Comparison of ENCODE assay signal across 15 cellular contexts in the genomic region with DNA sequence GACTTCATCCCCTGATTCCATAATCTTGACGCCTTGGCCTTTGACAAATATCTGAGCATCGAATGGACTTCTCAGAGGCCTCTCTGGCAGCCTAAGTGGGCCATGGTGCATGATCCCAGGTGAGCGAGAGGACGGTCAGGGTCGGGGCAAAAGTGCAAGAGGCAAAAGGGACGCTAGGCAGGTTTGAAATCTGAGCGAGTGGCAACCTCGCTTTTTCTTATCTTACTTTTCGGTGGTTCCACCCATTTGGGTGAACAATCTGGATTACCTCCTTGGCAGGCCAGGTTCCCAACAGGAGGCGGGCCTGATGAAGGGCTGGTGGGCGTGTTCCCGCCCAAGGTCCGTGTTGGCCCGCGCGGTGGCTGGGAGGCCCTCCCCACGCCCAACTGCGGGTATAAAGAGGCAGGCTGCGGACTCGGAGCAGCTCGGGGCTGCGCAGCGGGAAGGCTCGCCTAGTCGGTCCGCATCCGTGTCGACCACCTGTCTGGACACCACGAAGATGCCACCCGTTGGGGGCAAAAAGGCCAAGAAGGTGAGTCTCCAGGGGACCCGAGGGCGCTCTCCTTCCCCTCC. TPM values are rescaled to one million over a fixed set of nuclear protein-coding genes. Genes with fewer than 3 reads are reported as not detected.
DNase-seq lines count a peak whose midpoint lies in the region; ATAC-seq, FAIRE-seq and TF ChIP-seq lines count a peak whose summit lies in the region.
"Had no signal": no experiment of that assay in that cellular context is flagged by ENCODE, and none has a peak within 500 bp of the region (broad histone marks: within the 10 kb centered on the region; RNA-seq: fewer than 3 reads in every experiment).

Gene BHMT, plus strand, starts transcription at position 423 of the 573 bp plus-strand sequence. Its CDS starts 77 bp downstream, at position 500.

- H2AFZ ChIP-seq in H1 (ENCODE audit: low read length) = peak within 1 kb of the TSS; percentile 60

- no peak for TF ChIP-seq POLR2A in H1 (IDR thresholded peaks at IDR 0.05; ENCODE audit: control extremely low read depth in 1 of 2, low read depth in 2 of 2, low read length in 2 of 2)

- no peak for TF ChIP-seq CTCF in H1 (IDR thresholded peaks at IDR 0.05; ENCODE audit: control extremely low read depth in 1 of 3, insufficient read depth in 1 of 3, low read depth in 1 of 3, low read length in 3 of 3)
- no peak for TF ChIP-seq CTCF in A673 (conservative IDR thresholded peaks at IDR 0.05; ENCODE audit: low read depth, low read length)

- H3K36me3 ChIP-seq in HUES48 (ENCODE audit: control insufficient read depth, insufficient read depth, low read length) (no peaks in the 10 kb centered on the region), H1 (ENCODE audit: control insufficient read depth in 2 of 4, insufficient read depth in 4 of 4, low read length in 3 of 4) (no peaks in the 10 kb centered on the region), A673 (ENCODE audit: insufficient read depth, low read length, poor library complexity, severe bottlenecking) (no peaks in the 10 kb centered on the region)

- no peak within 1 kb of the TSS for H2BK120ac ChIP-seq in H1 (replicated peaks; ENCODE audit: low read depth, low read length)

- H3K4me3 ChIP-seq in HUES48 (ENCODE audit: low read depth, low read length) = peak within 1 kb of the TSS; percentile 70
- H3K4me3 ChIP-seq in H1 (ENCODE audit: extremely low read depth in 1 of 4, insufficient read depth in 2 of 4, low read depth in 3 of 4, low read length in 4 of 4) = peak within 1 kb of the TSS; percentile 50 to 73 (median 60)
- H3K4me3 ChIP-seq in A673 (ENCODE audit: low read depth, low read length, poor library complexity, severe bottlenecking) = no peak within 1 kb of the TSS

- peak within 1 kb of the TSS; percentile 16; the same call in 1 of the 2 replicates for H2BK20ac ChIP-seq in H1 (ENCODE audit: low read length)

- no peak within 1 kb of the TSS for H4K8ac ChIP-seq in H1 (ENCODE audit: extremely low read depth, insufficient read depth, low read length)

- H3K27ac ChIP-seq in HUES48 (ENCODE audit: low read depth, low read length) = no peak within 1 kb of the TSS
- no peak within 1 kb of the TSS for H3K27ac ChIP-seq in H1 (ENCODE audit: low read depth, low read length)
- no peak within 1 kb of the TSS for H3K27ac ChIP-seq in A673 (ENCODE audit: low read depth, low read length, poor library complexity, severe bottlenecking)

- H3K79me2 ChIP-seq in H1 (ENCODE audit: control insufficient read depth in 1 of 2, insufficient read depth in 2 of 2, low read length in 2 of 2) = no peaks in the 10 kb centered on the region

- H3K4me2 ChIP-seq in H1 (ENCODE audit: insufficient read depth in 1 of 2, low read depth in 2 of 2, low read length in 2 of 2) = peak within 1 kb of the TSS; percentile 84 to 93

- no peak within 1 kb of the TSS for H2BK12ac ChIP-seq in H1 (ENCODE audit: low read depth, low read length)

- CTCF ChIA-PET in H1 (lab: Charles Lee; ENCODE audit: partially characterized antibody) = interaction anchor here (0.9 to 1.5 kb wide), 3 partner anchors 85 to 101 kb away, joined by 3 to 4 read pairs (median 3); no protein-coding TSS in a partner anchor
- CTCF ChIA-PET in A673 (lab: Charles Lee) = no interaction called here

- no peak for TF ChIP-seq EP300 in H1 (IDR thresholded peaks at IDR 0.05; ENCODE audit: borderline replicate concordance in 1 of 2, low read depth in 2 of 2, low read length in 2 of 2)

- DNase-seq in H1 (ENCODE audit: low read depth in 1 of 2, low spot score in 2 of 2) = no peak
- DNase-seq in left kidney (ENCODE audit: low read depth, low spot score) = peak; percentile 50
- DNase-seq in retina = peak; percentile 63
- no peak for DNase-seq in germinal center (ENCODE audit: low spot score)
- no peak for DNase-seq in NCI-H146 (lab: John Stamatoyannopoulos, UW)
- DNase-seq in A673 (ENCODE audit: low spot score) = no peak
- DNase-seq: activated naive CD4-positive, alpha-beta T cell; DMS79; Kasumi-1; NCI-H1417 treated with DMSO at 0.1 percent for 48 hours; NCI-H524 had no signal

- BruUV-seq in A673 (replicated peaks; lab: Mats Ljungman, UMichigan) = no TSS peak

- H4K5ac ChIP-seq in H1 (ENCODE audit: insufficient read length, low read depth, low read length) = no peak within 1 kb of the TSS

- H3K9me3 ChIP-seq in HUES48 (ENCODE audit: control insufficient read depth, insufficient read depth, low read length) (no peaks in the 10 kb centered on the region), H1 (ENCODE audit: insufficient read depth in 2 of 2, low read depth in 1 of 2, low read length in 1 of 2) (no peaks in the 10 kb centered on the region), A673 (ENCODE audit: low read depth, low read length, poor library complexity, severe bottlenecking) (no peaks in the 10 kb centered on the region)

- no peak for FAIRE-seq in H1 (lab: Jason Lieb, UNC)
- FAIRE-seq: bronchial epithelial cell had no signal

- intact Hi-C loops in A673 (cut with micrococcal nuclease; ENCODE audit: unreplicated experiment) = no loop called here

- TF ChIP-seq RAD21 in H1 (IDR thresholded peaks at IDR 0.05 in 1 of 2, conservative IDR thresholded peaks at IDR 0.05 in 1 of 2; ENCODE audit: low read depth in 2 of 2, low read length in 2 of 2) = no peak

- H4K91ac ChIP-seq in H1 (replicated peaks; ENCODE audit: insufficient read length, low read length) = no peak within 1 kb of the TSS

- no peak within 1 kb of the TSS for H3K23ac ChIP-seq in H1 (ENCODE audit: insufficient read length)

- peaks cover 0 to 3% of the 10 kb centered on the region in 2 experiments for H4K20me1 ChIP-seq in H1 (replicated peaks in 1 of 2; ENCODE audit: control insufficient read depth in 1 of 2, insufficient read depth in 2 of 2, low read length in 2 of 2)

- H2BK5ac ChIP-seq in H1 (ENCODE audit: low read depth, low read length) = no peak within 1 kb of the TSS

- H2AK5ac ChIP-seq in H1 (ENCODE audit: low read depth, low read length) = no peak within 1 kb of the TSS

- 15% methylated on average over 29 of the region's 32 CpGs; no CpG with 5 or more reads in 1 of the 2 experiments for WGBS in H1 (ENCODE audit: extremely low coverage in 1 of 2, insufficient coverage in 1 of 2, insufficient read length in 1 of 2, insufficient replicate concordance in 2 of 2, low coverage in 1 of 2, low lambda C conversion rate in 2 of 2, missing lambda C conversion rate in 1 of 2), 2 experiments

- peaks cover 11% of the 10 kb centered on the region; the same call in 1 of the 2 replicates for H3K23me2 ChIP-seq in H1 (ENCODE audit: low read depth, low read length)

- H2BK15ac ChIP-seq in H1 (ENCODE audit: low read length) = peak within 1 kb of the TSS; percentile 95; the same call in 1 of the 2 replicates

- H3K56ac ChIP-seq in H1 (replicated peaks; ENCODE audit: insufficient read length, low read depth, low read length) = no peak within 1 kb of the TSS

- no peak within 1 kb of the TSS for H3K14ac ChIP-seq in H1 (ENCODE audit: insufficient read length)

- no peak within 1 kb of the TSS for H3K4ac ChIP-seq in H1 (replicated peaks; ENCODE audit: insufficient read length, low read depth, low read length)

- POLR2A ChIA-PET in H1 (lab: Charles Lee; ENCODE audit: partially characterized antibody) (no interaction called here), A673 (lab: Charles Lee; ENCODE audit: low non-redundant PET) (no interaction called here)

- no peaks in the 10 kb centered on the region for H3K79me1 ChIP-seq in H1 (ENCODE audit: low read depth, low read length)

- H3K27me3 ChIP-seq in HUES48 (ENCODE audit: control insufficient read depth, insufficient read depth, low read length) = peaks cover 47% of the 10 kb centered on the region
- H3K27me3 ChIP-seq in H1 (replicated peaks in 1 of 4; ENCODE audit: control insufficient read depth in 3 of 4, extremely low read depth in 1 of 4, insufficient read depth in 3 of 4, low read length in 3 of 4) = peaks cover 15 to 27% (median 22%) of the 10 kb centered on the region in 4 experiments
- H3K27me3 ChIP-seq in A673 (replicated peaks; ENCODE audit: insufficient read depth, low read depth, low read length, poor library complexity) = peaks cover 34% of the 10 kb centered on the region

- H3K4me1 ChIP-seq in HUES48 (ENCODE audit: control insufficient read depth, insufficient read depth, low read length) (no peaks in the 10 kb centered on the region; the same call in 1 of the 2 replicates), H1 (replicated peaks in 1 of 4; ENCODE audit: control insufficient read depth in 3 of 4, insufficient read depth in 4 of 4, low read length in 3 of 4) (no peaks in the 10 kb centered on the region), A673 (ENCODE audit: insufficient read depth, low read length, poor library complexity, severe bottlenecking) (no peaks in the 10 kb centered on the region)

- peak within 1 kb of the TSS; percentile 32; the same call in 1 of the 2 replicates for H3K18ac ChIP-seq in H1 (ENCODE audit: extremely low read depth, low read length)

- ATAC-seq in GM21723 (IDR thresholded peaks at IDR 0.05; ENCODE audit: unreplicated experiment) = no peak

- no peak within 1 kb of the TSS for H3K9ac ChIP-seq in HUES48 (ENCODE audit: low read depth, low read length)
- H3K9ac ChIP-seq in H1 (replicated peaks in 1 of 4; ENCODE audit: extremely low read depth in 1 of 4, low read depth in 3 of 4, low read length in 3 of 4) = peak within 1 kb of the TSS in 2 of 4 experiments; percentile 14 to 20; a peak in 2 of 7 replicates

TF ChIP-seq in H1, 55 proteins besides CTCF, POLR2A, EP300 and RAD21:
- TF ChIP-seq KDM4A (IDR thresholded peaks at IDR 0.05; ENCODE audit: low read depth, low read length, severe bottlenecking) (peak; percentile 99), POLR2AphosphoS5 (IDR thresholded peaks at IDR 0.05; ENCODE audit: low read depth, low read length) (no peak), ASH2L (IDR thresholded peaks at IDR 0.05; ENCODE audit: low read length) (peak; percentile 79)
TF ChIP-seq in H1: peak in this region for 2.

RNA-seq across cellular contexts. Expression of gene BHMT, which starts in this region (rescaled TPM):
- 1.6 and 1.7 TPM in 2 replicates for total RNA-seq in H1 (2021; fragmentation: NEBNext Ultra II Directional; extraction: Animal tissue kit (Norgen Biotek cat#: 25700))
- 0.54 and 1.1 TPM in 2 replicates for polyA plus RNA-seq in H1 (2011; rRNA removed)
- 0.85 TPM for polyA plus RNA-seq in H1 (2011; cell fraction: cytosol; rRNA removed)
- polyA plus RNA-seq in H1 (2011; cell fraction: nucleus; rRNA removed) = 1.1 TPM
- 1.0 to 2.4 TPM (median 2.1 TPM) in 4 replicates for polyA plus RNA-seq in H1 (2012, experiment 1 of 2)
- polyA plus RNA-seq in H1 (2012, experiment 2 of 2) = 0.08 TPM
- 0.97 TPM for polyA plus RNA-seq in H1 (2013, experiment 1 of 2)
- 1.0 TPM for polyA plus RNA-seq in H1 (2013, experiment 2 of 2)
- 0.22 and 1.5 TPM in 2 replicates for polyA minus RNA-seq in H1 (2011; rRNA and poly(A)+ RNA removed)
- 1.8 TPM for polyA minus RNA-seq in H1 (2011; cell fraction: cytosol; rRNA and poly(A)+ RNA removed)
- polyA minus RNA-seq in H1 (2011; cell fraction: nucleus; rRNA and poly(A)+ RNA removed) = 2.1 TPM
- not detected in 2 replicates for total RNA-seq in A673 (2021)
- total RNA-seq: bronchial epithelial cell had no signal
- polyA plus RNA-seq: CD14-positive monocyte had no signal

Comparison
In these comparisons a context has a peak if more than half of its experiments do, and no peak if none do; other contexts are left out.
1. DNase-seq: peak in left kidney (single experiment) and retina (single experiment); none in H1 (0 of 2), germinal center (single experiment), NCI-H146 (single experiment) and A673 (single experiment).